In the genomic region with DNA sequence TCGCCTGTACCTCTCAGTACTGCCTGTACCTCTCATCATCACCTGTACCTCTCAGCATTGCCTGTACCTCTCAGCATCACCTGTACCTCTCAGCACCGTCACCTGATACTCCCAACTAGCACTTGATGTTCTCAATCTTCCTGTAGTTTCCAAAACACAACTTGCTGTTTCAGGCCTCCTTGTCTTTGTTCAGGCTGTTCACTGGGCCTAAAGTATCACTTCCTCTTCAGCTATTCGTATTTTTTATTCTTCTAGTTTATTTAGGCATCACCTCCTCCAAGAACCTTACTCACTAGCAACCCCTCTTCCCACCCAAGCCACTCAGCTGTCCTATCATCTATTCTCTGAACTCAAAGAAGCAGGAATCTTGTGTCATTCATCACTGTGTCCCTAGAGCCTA, we compare ENCODE assay signal across 29 cellular contexts. TPM values are rescaled to one million over a fixed set of nuclear protein-coding genes. Genes with fewer than 3 reads are reported as not detected.
"Had no signal": no experiment of that assay in that cellular context is flagged by ENCODE, and none has a peak within 500 bp of the region (broad histone marks: within the 10 kb centered on the region; RNA-seq: fewer than 3 reads in every experiment).

No MANE protein-coding gene starts in this region.

- H3K4me2 ChIP-seq: PC-9 had no signal

- H3K27ac Mint-ChIP-seq: activated CD4-positive, alpha-beta memory T cell treated with anti-CD3 and anti-CD28 coated beads for 36 hours; activated CD4-positive, alpha-beta T cell treated with anti-CD3 and anti-CD28 coated beads, Interleukin-2, amount 10 ng/mL, durations not matched to agents 7 days and 5 days; activated naive CD4-positive, alpha-beta T cell treated with anti-CD3 and anti-CD28 coated beads, Interleukin-2, amount 50 U/mL, for 72 hours; brain; T-cell had no signal

- DNase-seq: activated CD4-positive, alpha-beta memory T cell treated with anti-CD3 and anti-CD28 coated beads for 36 hours; activated CD4-positive, alpha-beta T cell treated with anti-CD3 and anti-CD28 coated beads, Interleukin-2, amount 10 ng/mL, durations not matched to agents 7 days and 5 days; activated CD4-positive, CD25-positive, alpha-beta regulatory T cell; activated CD8-positive, alpha-beta memory T cell treated with anti-CD3 and anti-CD28 coated beads for 24 hours; activated effector memory CD4-positive, alpha-beta T cell treated with anti-CD3 and anti-CD28 coated beads, Interleukin-2, amount 50 U/mL, for 16 hours; activated naive CD4-positive, alpha-beta T cell treated with Interleukin-2 at 50 U/mL for 16 hours; activated T-cell treated with anti-CD3 and anti-CD28 coated beads, Interleukin-2, amount 50 U/mL, for 4 hours; amygdala; cerebellar nuclear complex; MG63; MV-4-11; NCI-H1092 treated with DMSO at 0.1 percent for 48 hours; NCI-H1417 treated with DMSO at 0.1 percent for 48 hours; NCI-H1694 treated with DMSO at 0.1 percent for 48 hours; NCI-H2081; NCI-H2171 treated with DMSO at 0.1 percent for 48 hours; NCI-H446; NCI-H524; PC-9; SIG-M5; T-cell; T-helper 2 cell; T1000 had no signal

- H3K4me1 Mint-ChIP-seq: activated CD4-positive, alpha-beta T cell treated with anti-CD3 and anti-CD28 coated beads, Interleukin-2, amount 10 ng/mL, durations not matched to agents 7 days and 5 days; brain; T-cell had no signal

- H2AFZ ChIP-seq: PC-9 had no signal

- H3K9me3 Mint-ChIP-seq: activated CD4-positive, alpha-beta memory T cell treated with anti-CD3 and anti-CD28 coated beads for 36 hours; activated CD4-positive, alpha-beta T cell treated with anti-CD3 and anti-CD28 coated beads, Interleukin-2, amount 10 ng/mL, durations not matched to agents 7 days and 5 days; activated naive CD4-positive, alpha-beta T cell treated with anti-CD3 and anti-CD28 coated beads, Interleukin-2, amount 50 U/mL, for 72 hours; activated T-cell treated with anti-CD3 and anti-CD28 coated beads, Interleukin-2, amount 50 U/mL, for 4 hours; brain; T-cell had no signal

- H3K36me3 ChIP-seq: cardiac muscle cell, MG63 had no signal

- H3K4me3 ChIP-seq: cardiac muscle cell, MG63, PC-9, SK-N-MC had no signal

- H3K4me3 Mint-ChIP-seq: activated CD4-positive, alpha-beta memory T cell treated with anti-CD3 and anti-CD28 coated beads for 36 hours; activated CD4-positive, alpha-beta T cell treated with anti-CD3 and anti-CD28 coated beads, Interleukin-2, amount 10 ng/mL, durations not matched to agents 7 days and 5 days; activated T-cell treated with anti-CD3 and anti-CD28 coated beads, Interleukin-2, amount 50 U/mL, for 4 hours; brain; T-cell had no signal

- H3K27me3 ChIP-seq: MG63 had no signal

- FAIRE-seq: astrocyte had no signal

- H3K9me3 ChIP-seq: MG63 had no signal

- ATAC-seq: activated naive CD4-positive, alpha-beta T cell treated with anti-CD3 and anti-CD28 coated beads, Interleukin-2, amount 50 U/mL, for 72 hours; activated T-cell treated with anti-CD3 and anti-CD28 coated beads, Interleukin-2, amount 50 U/mL, for 4 hours; T-cell had no signal

- H3K27ac ChIP-seq: cardiac muscle cell, PC-9, SK-N-MC, VCaP had no signal

- H3K27me3 Mint-ChIP-seq: activated CD4-positive, alpha-beta memory T cell treated with anti-CD3 and anti-CD28 coated beads for 36 hours; brain; T-cell had no signal

RNA-seq across cellular contexts. Expression of gene OR6B1, which starts 24.1 kb away (rescaled TPM):
- total RNA-seq: activated CD4-positive, alpha-beta memory T cell treated with anti-CD3 and anti-CD28 coated beads for 36 hours; activated CD4-positive, alpha-beta T cell treated with anti-CD3 and anti-CD28 coated beads, Interleukin-2, amount 10 ng/mL, durations not matched to agents 7 days and 5 days; activated naive CD4-positive, alpha-beta T cell treated with anti-CD3 and anti-CD28 coated beads, Interleukin-2, amount 50 U/mL, for 72 hours; activated T-cell treated with anti-CD3 and anti-CD28 coated beads, Interleukin-2, amount 50 U/mL, for 4 hours; astrocyte; cardiac muscle cell; PC-9; T-cell had no signal
- polyA plus RNA-seq: cardiac muscle cell had no signal

RNA-seq across cellular contexts. Expression of gene OR2A5, which starts 24.5 kb away (rescaled TPM):
- total RNA-seq: activated CD4-positive, alpha-beta memory T cell treated with anti-CD3 and anti-CD28 coated beads for 36 hours; activated CD4-positive, alpha-beta T cell treated with anti-CD3 and anti-CD28 coated beads, Interleukin-2, amount 10 ng/mL, durations not matched to agents 7 days and 5 days; activated naive CD4-positive, alpha-beta T cell treated with anti-CD3 and anti-CD28 coated beads, Interleukin-2, amount 50 U/mL, for 72 hours; activated T-cell treated with anti-CD3 and anti-CD28 coated beads, Interleukin-2, amount 50 U/mL, for 4 hours; astrocyte; cardiac muscle cell; PC-9; T-cell had no signal
- polyA plus RNA-seq: cardiac muscle cell had no signal

RNA-seq across cellular contexts. Expression of gene OR2A25, which starts 45.4 kb away (rescaled TPM):
- total RNA-seq: activated CD4-positive, alpha-beta memory T cell treated with anti-CD3 and anti-CD28 coated beads for 36 hours; activated CD4-positive, alpha-beta T cell treated with anti-CD3 and anti-CD28 coated beads, Interleukin-2, amount 10 ng/mL, durations not matched to agents 7 days and 5 days; activated naive CD4-positive, alpha-beta T cell treated with anti-CD3 and anti-CD28 coated beads, Interleukin-2, amount 50 U/mL, for 72 hours; activated T-cell treated with anti-CD3 and anti-CD28 coated beads, Interleukin-2, amount 50 U/mL, for 4 hours; astrocyte; cardiac muscle cell; PC-9; T-cell had no signal
- polyA plus RNA-seq: cardiac muscle cell had no signal
